ENCODE assay signal across 16 cellular contexts in the genomic region with DNA sequence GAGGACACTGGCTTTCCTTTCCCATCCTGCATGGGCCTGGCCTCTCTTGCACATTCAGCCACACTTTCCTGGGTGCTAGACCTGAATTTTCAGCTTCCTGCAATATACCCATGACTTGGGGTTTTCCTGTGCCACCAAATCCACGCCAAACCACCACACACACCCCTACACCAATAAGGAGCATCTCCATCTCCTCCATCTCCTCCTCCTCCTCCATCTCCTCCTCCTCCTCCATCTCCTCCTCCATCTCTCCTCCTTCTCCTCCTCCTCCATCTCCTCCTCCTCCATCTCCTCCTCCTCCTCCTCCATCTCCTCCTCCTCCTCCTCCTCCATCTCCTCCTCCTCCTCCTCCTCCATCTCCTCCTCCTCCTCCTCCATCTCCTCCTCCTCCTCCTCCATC. TPM values are rescaled to one million over a fixed set of nuclear protein-coding genes. Genes with fewer than 3 reads are reported as not detected.
"Had no signal": no experiment of that assay in that cellular context is flagged by ENCODE, and none has a peak within 500 bp of the region (broad histone marks: within the 10 kb centered on the region; RNA-seq: fewer than 3 reads in every experiment).

No MANE protein-coding gene starts in this region.

RNA-seq across cellular contexts. Expression of gene SERPINE3, which starts 51.2 kb away (rescaled TPM):
- total RNA-seq: activated naive CD4-positive, alpha-beta T cell treated with anti-CD3 and anti-CD28 coated beads for 36 hours; activated naive CD4-positive, alpha-beta T cell treated with anti-CD3 and anti-CD28 coated beads, Interleukin-2, amount 50 U/mL, for 72 hours; activated naive CD8-positive, alpha-beta T cell treated with anti-CD3 and anti-CD28 coated beads for 36 hours; activated naive CD8-positive, alpha-beta T cell treated with anti-CD3 and anti-CD28 coated beads, Interleukin-2, amount 10 ng/mL, durations not matched to agents 7 days and 5 days; activated T-cell treated with anti-CD3 and anti-CD28 coated beads, Interleukin-2, amount 50 U/mL, for 4 hours; activated T-cell treated with anti-CD3 and anti-CD28 coated beads, Interleukin-2, amount 50 U/mL, for 72 hours; activated T-helper 1 cell treated with anti-CD3 and anti-CD28 coated beads, Interleukin-12 subunit alpha, Interleukin-12 subunit beta, Interleukin-2, Interleukin-4 antibody, amounts not matched to agents 30 ng/mL and 10 ng/mL and 1 ng/mL, durations not matched to agents 14 hours and 24 hours and 36 hours; activated T-helper 17 cell treated with anti-CD3 and anti-CD28 coated beads, Interleukin-2, amount 50 U/mL, for 72 hours; activated T-helper 2 cell treated with anti-CD3 and anti-CD28 coated beads, Interferon-gamma antibody, Interleukin-2, Interleukin-4, amounts not matched to agents 10 μg/mL and 5 μg/mL and 100 μg/mL, durations not matched to agents 14 hours and 24 hours and 36 hours; adrenal gland; aorta; ascending aorta; astrocyte; body of pancreas; cardiac septum; chondrocyte had no signal
- polyA plus RNA-seq: aorta had no signal
